1 cellular context compared by ENCODE assay signal in genomic region chr17:44120281-44120680, GRCh38.
A peak's percentile ranks its signal among the peaks of the same experiment; 100 is the strongest.
TF ChIP-seq lines count a peak whose summit lies in the region.

No MANE protein-coding gene starts in this region.

TF ChIP-seq in K562, 482 proteins besides CTCF, POLR2A, EP300 and RAD21:
- peak; percentile 63; the same call in 1 of the 2 replicates for TF ChIP-seq ZBTB33 (CRISPR knock-in tag; IDR thresholded peaks at IDR 0.05)
- 0 out of 2 replicates have a peak, but pooled peaks have one; percentile 11 for TF ChIP-seq NFIC (IDR thresholded peaks at IDR 0.05)
